In the genomic region with DNA sequence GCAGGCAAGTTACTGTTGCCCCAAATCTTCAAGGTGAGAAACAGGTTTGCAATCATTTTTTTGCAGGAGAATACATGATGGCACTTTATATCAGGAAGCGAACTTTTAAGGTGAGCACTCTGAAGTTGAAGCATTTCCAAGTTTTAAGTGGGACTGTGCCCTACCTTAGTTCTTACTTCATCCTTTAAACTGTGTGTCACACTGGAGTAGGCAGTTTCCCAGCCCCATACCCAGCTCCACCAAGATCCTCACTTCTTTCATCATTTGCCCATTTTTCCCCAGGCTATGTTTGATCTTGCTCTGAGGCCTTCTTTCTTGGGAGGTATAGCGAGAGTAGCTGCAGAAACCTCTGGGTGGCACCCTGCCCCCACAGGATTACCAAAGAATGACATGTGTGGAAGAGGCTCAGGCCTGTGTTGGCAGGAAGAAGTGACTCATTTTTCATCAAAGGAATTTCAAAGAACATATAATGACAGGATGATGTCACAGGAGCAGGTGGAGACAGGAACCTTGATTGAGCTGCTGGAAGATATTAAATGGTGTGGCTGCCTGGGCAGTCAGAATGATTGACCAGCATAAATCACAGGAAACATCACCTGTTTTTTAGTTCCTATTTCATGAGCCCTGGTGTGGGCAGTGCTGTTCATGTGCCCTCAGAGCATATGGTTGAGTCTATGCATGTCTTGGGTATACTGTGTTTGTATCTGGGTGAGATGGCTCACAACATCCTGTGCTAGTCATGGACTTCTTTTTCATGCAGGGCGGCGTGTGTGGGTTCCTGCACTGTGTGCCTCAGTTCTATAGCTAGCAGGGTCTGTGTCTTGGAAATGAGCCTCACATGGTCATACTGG, we compare ENCODE assay signal across 8 cellular contexts. TPM values are rescaled to one million over a fixed set of nuclear protein-coding genes. Genes with fewer than 3 reads are reported as not detected.
A peak's percentile ranks its signal among the peaks of the same experiment; 100 is the strongest.
DNase-seq lines count a peak whose midpoint lies in the region; ATAC-seq, FAIRE-seq and TF ChIP-seq lines count a peak whose summit lies in the region.

No MANE protein-coding gene starts in this region.

- POLR2A ChIA-PET in GM10248 (lab: Yijun Ruan, JAX) = interaction anchor here (0.8 kb wide), 1 partner anchor 9 kb away, joined by 3 read pairs; no protein-coding TSS in a partner anchor

- TF ChIP-seq CTCF in GM10248 (IDR thresholded peaks at IDR 0.05; ENCODE audit: control extremely low read depth, extremely low read depth, low read depth, missing control alignments) = peak; percentile 29
- TF ChIP-seq CTCF in foreskin fibroblast (IDR thresholded peaks at IDR 0.05; ENCODE audit: low read depth, low read length) = peak; percentile 16

- no peak overlapping the region for H3K4me3 ChIP-seq in foreskin fibroblast (ENCODE audit: low read depth in 1 of 2, low read length in 2 of 2)

- CTCF ChIA-PET in GM10248 (lab: Yijun Ruan, JAX) = interaction anchor here (0.8 to 14.6 kb wide), 16 partner anchors 10 to 392 kb away, joined by 3 to 371 read pairs (median 3); a partner anchor contains a TSS

- peak; percentile 26 for FAIRE-seq in HTR-8/SVneo (lab: Jason Lieb, UNC)

- no peak for ATAC-seq in HG02973 (IDR thresholded peaks at IDR 0.05; ENCODE audit: unreplicated experiment)

- no peak for DNase-seq in GM10248 (ENCODE audit: extremely low spot score)
- DNase-seq in HTR-8/SVneo (ENCODE audit: insufficient read length, low spot score) = peak; percentile 74
- DNase-seq in RPMI7951 (ENCODE audit: low read depth) = peak; percentile 94
- peak; percentile 79 to 85 for DNase-seq in activated T-cell treated with anti-CD3 and anti-CD28 coated beads, Interleukin-2, amount 50 U/mL, for 48 hours
- peak; percentile 81 to 87 for DNase-seq in foreskin fibroblast
- peak; percentile 98 for DNase-seq in renal cortical epithelial cell (ENCODE audit: low read depth)
- no peak for DNase-seq in DMS79 (lab: John Stamatoyannopoulos, UW)

RNA-seq across cellular contexts. Expression of a gene that starts 20.8 kb away (rescaled TPM):
- 82.3 and 88.4 TPM in 2 replicates for total RNA-seq in RPMI7951 (2014; rRNA removed; shearing (Covaris generic))
- total RNA-seq in renal cortical epithelial cell = 305 and 881 TPM in 2 replicates

Comparison
In these comparisons a context has a peak if more than half of its experiments do, and no peak if none do; other contexts are left out.
1. DNase-seq: peak in HTR-8/SVneo (single experiment), RPMI7951 (single experiment), activated T-cell treated with anti-CD3 and anti-CD28 coated beads, Interleukin-2, amount 50 U/mL, for 48 hours (2 of 2), foreskin fibroblast (2 of 2) and renal cortical epithelial cell (single experiment); none in GM10248 (single experiment) and DMS79 (single experiment).